In genomic region chr20:47857142-47857993, GRCh38 we compare ENCODE assay signal across 11 cellular contexts.
DNase-seq lines count a peak whose midpoint lies in the region; ATAC-seq, FAIRE-seq and TF ChIP-seq lines count a peak whose summit lies in the region.
"Had no signal": no experiment of that assay in that cellular context is flagged by ENCODE, and none has a peak within 500 bp of the region (broad histone marks: within the 10 kb centered on the region; RNA-seq: fewer than 3 reads in every experiment).

No MANE protein-coding gene starts in this region.

- H3K27me3 Mint-ChIP-seq in stimulated activated memory B cell treated with anti-CD40 and anti-IgM and Interleukin-4, amounts not matched to agents 10 μg/mL and 1 μg/mL and 100 μg/mL, for 72 hours = peaks cover 3% of the 10 kb centered on the region

- TF ChIP-seq POLR2A in H54 (IDR thresholded peaks at IDR 0.05; ENCODE audit: low read depth, low read length) = no peak

- H3K9me3 Mint-ChIP-seq in stimulated activated memory B cell treated with anti-CD40 and anti-IgM and Interleukin-4, amounts not matched to agents 10 μg/mL and 1 μg/mL and 100 μg/mL, for 72 hours = no peaks in the 10 kb centered on the region
- H3K9me3 Mint-ChIP-seq: natural killer cell had no signal

- ATAC-seq in GM19025 (IDR thresholded peaks at IDR 0.05; ENCODE audit: low read depth, unreplicated experiment) (peak; percentile 46), left lobe of liver (no peak), GM21381 (IDR thresholded peaks at IDR 0.05; ENCODE audit: unreplicated experiment) (no peak)
- ATAC-seq in stimulated activated memory B cell treated with anti-CD40 and anti-IgM and Interleukin-4, amounts not matched to agents 10 μg/mL and 1 μg/mL and 100 μg/mL, for 72 hours = peak; percentile 76
- ATAC-seq: natural killer cell had no signal

- no peak for FAIRE-seq in H54 (lab: Jason Lieb, UNC)
- FAIRE-seq: TTC549 had no signal

- no peaks in the 10 kb centered on the region for H3K36me3 Mint-ChIP-seq in stimulated activated memory B cell treated with anti-CD40 and anti-IgM and Interleukin-4, amounts not matched to agents 10 μg/mL and 1 μg/mL and 100 μg/mL, for 72 hours
- H3K36me3 Mint-ChIP-seq: natural killer cell had no signal

- H3K27ac Mint-ChIP-seq in stimulated activated memory B cell treated with anti-CD40 and anti-IgM and Interleukin-4, amounts not matched to agents 10 μg/mL and 1 μg/mL and 100 μg/mL, for 72 hours = no peak overlapping the region
- H3K27ac Mint-ChIP-seq: natural killer cell had no signal

- DNase-seq in SW480 (ENCODE audit: low spot score) (peak; percentile 37), iPS-NIHi7 (ENCODE audit: extremely low spot score) (peak; percentile 32), NCI-H1092 (lab: John Stamatoyannopoulos, UW) (no peak), left lobe of liver (ENCODE audit: low spot score) (no peak), H54 (ENCODE audit: insufficient read length, low spot score) (no peak)
- DNase-seq: activated gamma-delta T cell treated with Interleukin-2 at 50 U/mL for 16 hours, natural killer cell had no signal

- H3K4me1 Mint-ChIP-seq in stimulated activated memory B cell treated with anti-CD40 and anti-IgM and Interleukin-4, amounts not matched to agents 10 μg/mL and 1 μg/mL and 100 μg/mL, for 72 hours = peaks cover 15% of the 10 kb centered on the region
- H3K4me1 Mint-ChIP-seq: natural killer cell had no signal

- peak overlapping the region; percentile 3 for H3K4me3 Mint-ChIP-seq in stimulated activated memory B cell treated with anti-CD40 and anti-IgM and Interleukin-4, amounts not matched to agents 10 μg/mL and 1 μg/mL and 100 μg/mL, for 72 hours
- H3K4me3 Mint-ChIP-seq: natural killer cell had no signal

Comparison
In these comparisons a context has a peak if more than half of its experiments do, and no peak if none do; other contexts are left out.
1. ATAC-seq: peak in GM19025 (single experiment) and stimulated activated memory B cell treated with anti-CD40 and anti-IgM and Interleukin-4, amounts not matched to agents 10 μg/mL and 1 μg/mL and 100 μg/mL, for 72 hours (single experiment); none in left lobe of liver (single experiment) and GM21381 (single experiment).
2. DNase-seq: peak in SW480 (single experiment) and iPS-NIHi7 (single experiment); none in NCI-H1092 (single experiment), left lobe of liver (single experiment) and H54 (single experiment).